21 cellular contexts compared by ENCODE assay signal in the genomic region with DNA sequence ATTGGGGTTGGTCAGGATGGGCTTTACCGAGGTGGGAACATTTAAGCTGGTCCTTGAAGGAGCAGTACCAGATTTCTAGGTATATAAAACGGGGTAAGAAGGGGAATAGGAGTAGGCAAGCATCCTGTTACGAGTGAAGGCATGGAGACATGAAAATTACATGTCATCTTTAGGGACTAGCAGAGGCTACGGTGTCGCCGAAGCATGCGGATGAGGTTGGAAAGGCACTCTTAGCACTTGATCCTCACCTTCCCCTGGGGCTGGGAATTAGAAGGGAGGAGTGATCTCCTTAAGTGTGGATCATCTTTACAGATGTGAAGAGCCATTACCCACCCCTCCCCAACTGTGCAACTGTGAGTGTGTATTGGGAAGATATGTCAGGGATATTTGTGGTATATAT. TPM values are rescaled to one million over a fixed set of nuclear protein-coding genes. Genes with fewer than 3 reads are reported as not detected.
DNase-seq lines count a peak whose midpoint lies in the region; ATAC-seq and TF ChIP-seq lines count a peak whose summit lies in the region.
"Had no signal": no experiment of that assay in that cellular context is flagged by ENCODE, and none has a peak within 500 bp of the region (broad histone marks: within the 10 kb centered on the region; RNA-seq: fewer than 3 reads in every experiment).

No MANE protein-coding gene starts in this region.

- H4K20me1 ChIP-seq in osteoblast (ENCODE audit: insufficient read depth, low read length), result peaks cover 57% of the 10 kb centered on the region

- no peak overlapping the region for H3K4me3 Mint-ChIP-seq in osteocyte (ENCODE audit: unreplicated experiment)

- no peak for TF ChIP-seq POLR2A in heart left ventricle (IDR thresholded peaks at IDR 0.05)

- H3K9me3 Mint-ChIP-seq in osteocyte (ENCODE audit: unreplicated experiment), result peaks cover 5% of the 10 kb centered on the region

- no peak overlapping the region for H3K4me2 ChIP-seq in osteoblast (ENCODE audit: insufficient read depth, low read length)
- H3K4me2 ChIP-seq: PC-9 had no signal

- whole genome bisulfite sequencing in right cardiac atrium, result 83% methylated on average over 7 of the region's 7 CpGs
- WGBS in heart left ventricle, 4 donors, result 84 to 92% (median 91%) methylated on average over 7 of the region's 7 CpGs

- no peaks in the 10 kb centered on the region for H3K27me3 Mint-ChIP-seq in osteocyte (ENCODE audit: unreplicated experiment)

- intact Hi-C loops in right cardiac atrium (cut with DNase I) (no loop called here), heart left ventricle (cut with DNase I) (no loop called here)

- ATAC-seq in right cardiac atrium, result no peak
- ATAC-seq in heart left ventricle, result no peak
- ATAC-seq: HCT116 had no signal

- TF ChIP-seq CTCF in heart left ventricle (IDR thresholded peaks at IDR 0.05), result no peak
- TF ChIP-seq CTCF in osteoblast (IDR thresholded peaks at IDR 0.05; ENCODE audit: extremely low read depth, low read depth, low read length), result no peak
- no peak for TF ChIP-seq CTCF in osteocyte (IDR thresholded peaks at IDR 0.05)

- H3K4me3 ChIP-seq in right cardiac atrium (ENCODE audit: low read length) (no peak overlapping the region), heart left ventricle (no peak overlapping the region), osteoblast (ENCODE audit: insufficient read depth, low read length) (no peak overlapping the region)
- H3K4me3 ChIP-seq: PC-9, SK-N-MC had no signal

- H3K36me3 ChIP-seq in heart left ventricle, result peaks cover 0 to 20% (median 3%) of the 10 kb centered on the region in 9 donors
- H3K36me3 ChIP-seq in osteoblast (ENCODE audit: insufficient read depth, low read length), result peaks cover 4% of the 10 kb centered on the region

- H3K27ac ChIP-seq in right cardiac atrium (ENCODE audit: low read length) (peak overlapping the region; percentile 56), heart left ventricle (peak overlapping the region in 1 of 12 donors; percentile 1), osteoblast (ENCODE audit: low read depth, low read length) (no peak overlapping the region)
- H3K27ac ChIP-seq: HL-60, PC-9, RWPE1, SK-N-MC had no signal

- H3K27ac Mint-ChIP-seq in osteocyte (ENCODE audit: unreplicated experiment), result no peak overlapping the region

- H3K79me2 ChIP-seq in osteoblast (ENCODE audit: insufficient read depth, low read length), result peaks cover 98% of the 10 kb centered on the region

- DNase-seq in right cardiac atrium (no peak), heart left ventricle (no peak), NCI-H82 (lab: John Stamatoyannopoulos, UW) (peak; percentile 86), osteoblast (ENCODE audit: insufficient read length, low spot score, missing footprints) (peak; percentile 45), GOT3 (lab: John Stamatoyannopoulos, UW) (no peak), osteocyte (ENCODE audit: extremely low spot score, unreplicated experiment) (no peak), inferior parietal cortex (ENCODE audit: extremely low spot score) (no peak)
- DNase-seq: Calu3, NCI-H1048, NCI-H1694 treated with DMSO at 0.1 percent for 48 hours, NCI-H2081, NCI-H2171 treated with DMSO at 0.1 percent for 48 hours, NCI-H446, NCI-H524 treated with DMSO at 0.1 percent for 48 hours, NCI-H774, PC-9, SIG-M5 had no signal

- H3K27me3 ChIP-seq in right cardiac atrium (ENCODE audit: control insufficient read depth, insufficient read depth) (no peaks in the 10 kb centered on the region), heart left ventricle (no peaks in the 10 kb centered on the region), osteoblast (ENCODE audit: insufficient read depth, low read length) (no peaks in the 10 kb centered on the region)

- H3K9me3 ChIP-seq in right cardiac atrium (ENCODE audit: control insufficient read depth, low read length), result no peaks in the 10 kb centered on the region
- H3K9me3 ChIP-seq in heart left ventricle, result peaks cover 0 to 12% (median 0%) of the 10 kb centered on the region in 12 donors
- H3K9me3 ChIP-seq in osteoblast (ENCODE audit: low read depth, low read length), result no peaks in the 10 kb centered on the region

- H3K4me1 Mint-ChIP-seq in osteocyte (ENCODE audit: unreplicated experiment), result peaks cover 23% of the 10 kb centered on the region

- peaks cover 15% of the 10 kb centered on the region for H3K36me3 Mint-ChIP-seq in osteocyte (ENCODE audit: unreplicated experiment)

- no peak overlapping the region for H2AFZ ChIP-seq in osteoblast (ENCODE audit: low read length)
- H2AFZ ChIP-seq: PC-9 had no signal

- peaks cover 5% of the 10 kb centered on the region for H3K4me1 ChIP-seq in right cardiac atrium (ENCODE audit: control insufficient read depth, insufficient read depth, low read length)
- H3K4me1 ChIP-seq in heart left ventricle, result peaks cover 0 to 56% (median 24%) of the 10 kb centered on the region in 12 donors
- peaks cover 8% of the 10 kb centered on the region for H3K4me1 ChIP-seq in osteoblast (ENCODE audit: insufficient read depth, low read length)

RNA-seq across cellular contexts. Expression of a gene that starts 13.8 kb away (rescaled TPM):
- total RNA-seq in right cardiac atrium (10 to 100 TPM; 25.3 to 32.2 (median 29.0) TPM), heart left ventricle (10 to 100 TPM; 20.5 to 31.3 (median 25.7) TPM), osteoblast (34.7 and 35.9 TPM in 2 replicates), osteocyte (26.4 and 26.8 TPM in 2 replicates)
- polyA plus RNA-seq in right cardiac atrium (14.4 TPM), heart left ventricle (10 to 100 TPM; 11.4 to 24.7 TPM)

Comparison
In these comparisons a context has a peak if more than half of its experiments do, and no peak if none do; other contexts are left out.
1. DNase-seq: peak in NCI-H82 (single experiment) and osteoblast (single experiment); none in right cardiac atrium (0 of 3), heart left ventricle (0 of 5), GOT3 (single experiment), osteocyte (single experiment) and inferior parietal cortex (single experiment).